In the genomic region with DNA sequence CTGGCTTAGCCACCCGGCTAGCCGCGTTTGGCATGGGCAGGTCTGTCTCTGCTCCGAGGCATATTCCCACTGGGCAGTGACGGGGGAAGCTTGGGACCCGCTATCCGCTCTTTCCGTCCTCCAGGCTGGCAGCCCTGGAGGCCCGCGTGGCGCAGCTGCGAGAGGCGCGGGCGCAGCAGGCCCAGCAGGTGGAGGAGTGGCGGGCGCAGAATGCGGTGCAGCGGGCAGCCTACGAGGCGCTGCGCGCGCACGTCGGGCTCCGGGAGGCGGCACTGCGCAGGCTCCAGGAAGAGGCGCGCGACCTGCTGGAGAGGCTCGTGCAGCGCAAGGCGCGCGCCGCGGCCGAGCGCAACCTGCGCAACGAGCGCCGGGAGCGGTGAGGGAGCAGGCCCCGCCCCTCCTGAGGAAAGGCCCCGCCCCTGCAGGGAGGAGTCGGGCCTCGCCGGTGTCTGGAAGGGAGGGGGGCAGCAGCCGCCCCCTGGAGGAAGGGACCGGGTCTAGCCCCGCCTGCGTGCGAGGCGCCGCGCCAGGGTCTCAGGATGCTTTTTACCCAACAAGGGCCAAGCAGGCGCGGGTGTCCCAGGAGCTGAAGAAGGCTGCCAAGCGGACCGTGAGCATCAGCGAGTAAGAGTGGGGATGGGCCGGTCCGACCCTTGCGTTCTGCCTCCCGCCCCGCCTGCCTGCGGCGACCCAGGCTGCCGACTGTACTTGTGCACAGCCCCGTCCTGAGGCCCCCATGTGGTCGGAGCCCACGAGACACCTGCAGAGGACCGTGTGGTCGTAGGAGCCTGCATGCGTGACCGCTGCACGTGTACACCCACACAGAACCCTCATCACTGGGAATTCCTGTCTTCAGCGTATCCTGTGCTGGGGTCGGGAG, we compare ENCODE assay signal across 8 cellular contexts. TPM values are rescaled to one million over a fixed set of nuclear protein-coding genes. Genes with fewer than 3 reads are reported as not detected.
DNase-seq lines count a peak whose midpoint lies in the region; ATAC-seq, FAIRE-seq and TF ChIP-seq lines count a peak whose summit lies in the region.

No MANE protein-coding gene starts in this region.

- H4K20me1 ChIP-seq in MM.1S (ENCODE audit: insufficient read depth, low read length) = no peaks in the 10 kb centered on the region
- H4K20me1 ChIP-seq in hepatocyte (ENCODE audit: insufficient read depth, poor library complexity, severe bottlenecking) = no peaks in the 10 kb centered on the region

- in situ Hi-C loops in astrocyte of the spinal cord (cut with HindIII; ENCODE audit: low sequenced_read_pairs) = no loop called here

- no peak overlapping the region for H2AFZ ChIP-seq in MM.1S (ENCODE audit: low read length)
- peak overlapping the region; percentile 89 for H2AFZ ChIP-seq in hepatocyte

- peaks cover 5% of the 10 kb centered on the region for H3F3A ChIP-seq in MM.1S (ENCODE audit: insufficient read depth, low read length)

- no peaks in the 10 kb centered on the region for H3K9me2 ChIP-seq in MM.1S (replicated peaks; ENCODE audit: insufficient read depth, low read length)
- no peaks in the 10 kb centered on the region for H3K9me2 ChIP-seq in hepatocyte (replicated peaks; ENCODE audit: insufficient read depth)

- H3K36me3 ChIP-seq in MM.1S (replicated peaks; ENCODE audit: insufficient read depth, low read length) (no peaks in the 10 kb centered on the region), hepatocyte (replicated peaks; ENCODE audit: insufficient read depth, low read depth) (no peaks in the 10 kb centered on the region), rectal smooth muscle tissue (ENCODE audit: control insufficient read depth, insufficient read depth, low read length) (peaks cover 2% of the 10 kb centered on the region)

- DNase-seq in MM.1S = peak; percentile 87
- peak; percentile 76 to 94 (median 82) for DNase-seq in T-helper 2 cell
- peak; percentile 88 for DNase-seq in astrocyte of the spinal cord (ENCODE audit: low read depth, low spot score)
- DNase-seq in hepatocyte (ENCODE audit: low spot score) = peak; percentile 97
- DNase-seq in urothelium cell line (ENCODE audit: low spot score) = peak; percentile 77

- FAIRE-seq in urothelium cell line (lab: Jason Lieb, UNC) = peak; percentile 66

- WGBS in hepatocyte (ENCODE audit: low lambda C conversion rate, missing lambda C conversion rate) = 3% methylated on average over 68 of the region's 82 CpGs

- H3K4me3 ChIP-seq in MM.1S (ENCODE audit: low read length) (no peak overlapping the region), astrocyte of the spinal cord (ENCODE audit: low read depth, low read length) (peak overlapping the region; percentile 41), hepatocyte (peak overlapping the region; percentile 70), rectal smooth muscle tissue (ENCODE audit: low read length) (peak overlapping the region; percentile 88)

- ATAC-seq in GM18867 (IDR thresholded peaks at IDR 0.05; ENCODE audit: unreplicated experiment) (peak; percentile 75), GM21390 (IDR thresholded peaks at IDR 0.05; ENCODE audit: unreplicated experiment) (no peak)

- H3K4me1 ChIP-seq in MM.1S (ENCODE audit: low read length) = peaks cover 1% of the 10 kb centered on the region
- H3K4me1 ChIP-seq in hepatocyte (ENCODE audit: insufficient read depth) = peaks cover 11% of the 10 kb centered on the region
- H3K4me1 ChIP-seq in rectal smooth muscle tissue (ENCODE audit: control insufficient read depth, insufficient read depth, low read length) = peaks cover 6% of the 10 kb centered on the region

- H3K9ac ChIP-seq in MM.1S (ENCODE audit: low read length) (no peak overlapping the region; the same call in 1 of the 2 replicates), rectal smooth muscle tissue (ENCODE audit: low read length) (peak overlapping the region; percentile 59)

- no peaks in the 10 kb centered on the region for H3K27me3 ChIP-seq in MM.1S (replicated peaks; ENCODE audit: insufficient read depth, low read length)
- H3K27me3 ChIP-seq in hepatocyte = no peaks in the 10 kb centered on the region
- H3K27me3 ChIP-seq in rectal smooth muscle tissue (ENCODE audit: control insufficient read depth, insufficient read depth, low read length) = no peaks in the 10 kb centered on the region

- peak overlapping the region; percentile 49 for H3K4me2 ChIP-seq in MM.1S (ENCODE audit: low read depth, low read length)
- peak overlapping the region; percentile 100 for H3K4me2 ChIP-seq in hepatocyte

- H3K9me3 ChIP-seq in MM.1S (replicated peaks; ENCODE audit: insufficient read depth, low read length) (no peaks in the 10 kb centered on the region), hepatocyte (ENCODE audit: low read depth) (no peaks in the 10 kb centered on the region)

- H3K79me2 ChIP-seq in MM.1S (ENCODE audit: low read length) (peaks cover 19% of the 10 kb centered on the region), hepatocyte (no peaks in the 10 kb centered on the region)

- no peak for TF ChIP-seq CTCF in MM.1S (IDR thresholded peaks at IDR 0.05; ENCODE audit: low read length)
- no peak for TF ChIP-seq CTCF in astrocyte of the spinal cord (IDR thresholded peaks at IDR 0.05; ENCODE audit: low read depth, low read length)
- no peak for TF ChIP-seq CTCF in hepatocyte (IDR thresholded peaks at IDR 0.05; ENCODE audit: poor library complexity)

- H3K27ac ChIP-seq in MM.1S (ENCODE audit: low read length) (no peak overlapping the region), hepatocyte (peak overlapping the region; percentile 58), rectal smooth muscle tissue (ENCODE audit: low read depth, low read length) (peak overlapping the region; percentile 49)

RNA-seq across cellular contexts. Expression of a gene that starts 7.9 kb away (rescaled TPM):
- total RNA-seq in hepatocyte = 8.2 and 11.5 TPM in 2 replicates
- 20.3 and 27.6 TPM in 2 replicates for polyA plus RNA-seq in hepatocyte

RNA-seq across cellular contexts. Expression of a gene that starts 28.3 kb away (rescaled TPM):
- 290 and 390 TPM in 2 replicates for total RNA-seq in hepatocyte
- polyA plus RNA-seq in hepatocyte = 575 and 686 TPM in 2 replicates
